8 cellular contexts compared by ENCODE assay signal in the genomic region with DNA sequence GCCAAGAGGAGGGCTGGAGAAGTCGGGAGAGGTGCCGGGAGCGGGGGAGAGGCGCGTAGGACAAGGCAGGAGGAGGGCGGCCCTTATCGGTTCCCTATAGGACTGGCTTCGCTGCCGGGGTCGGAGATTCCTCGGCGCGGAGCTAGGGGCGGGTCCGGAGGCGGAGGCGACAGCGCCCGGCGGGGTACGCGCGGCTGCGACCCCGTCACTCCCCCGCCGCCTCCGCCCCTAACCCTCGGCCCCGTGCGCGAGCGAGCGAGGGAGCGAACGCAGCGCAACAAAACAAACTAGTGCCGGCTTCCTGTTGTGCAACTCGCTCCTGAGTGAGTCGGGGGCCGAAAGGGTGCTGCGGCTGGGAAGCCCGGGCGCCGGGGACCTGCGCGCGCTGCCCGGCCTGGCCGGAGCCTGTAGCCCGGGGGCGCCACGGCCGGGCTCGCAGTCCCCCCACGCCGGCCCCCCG. TPM values are rescaled to one million over a fixed set of nuclear protein-coding genes. Genes with fewer than 3 reads are reported as not detected.
DNase-seq lines count a peak whose midpoint lies in the region; ATAC-seq, FAIRE-seq and TF ChIP-seq lines count a peak whose summit lies in the region.

No MANE protein-coding gene starts in this region.

- H3K4me3 Mint-ChIP-seq in Caco-2 (ENCODE audit: unreplicated experiment) (peak overlapping the region; percentile 84), IgD-negative memory B cell (peak overlapping the region; percentile 87 to 94 (median 90))

- H3K27me3 ChIP-seq in Caco-2 (replicated peaks; ENCODE audit: control insufficient read depth, insufficient read depth, low read length) (no peaks in the 10 kb centered on the region), WERI-Rb-1 (ENCODE audit: insufficient read depth, low read depth, severe bottlenecking) (peaks cover 45% of the 10 kb centered on the region)

- no peaks in the 10 kb centered on the region for H3K27me3 Mint-ChIP-seq in Caco-2 (ENCODE audit: insufficient read depth, unreplicated experiment)
- peaks cover 54% of the 10 kb centered on the region for H3K27me3 Mint-ChIP-seq in IgD-negative memory B cell

- no peaks in the 10 kb centered on the region for H3K9me3 ChIP-seq in Caco-2
- no peaks in the 10 kb centered on the region for H3K9me3 ChIP-seq in WERI-Rb-1 (ENCODE audit: severe bottlenecking)
- no peaks in the 10 kb centered on the region for H3K9me3 ChIP-seq in kidney (ENCODE audit: control insufficient read depth in 1 of 2, low read length in 2 of 2)

- TF ChIP-seq CTCF in Caco-2 (IDR thresholded peaks at IDR 0.05; ENCODE audit: insufficient read depth in 1 of 2, low read depth in 1 of 2, low read length in 1 of 2, severe bottlenecking in 1 of 2, unreplicated experiment in 1 of 2) (no peak), WERI-Rb-1 (IDR thresholded peaks at IDR 0.05; ENCODE audit: low read depth, low read length) (no peak), kidney (IDR thresholded peaks at IDR 0.05; ENCODE audit: borderline replicate concordance, extremely low read depth, insufficient read depth) (no peak)

- intact Hi-C loops in Caco-2 (cut with micrococcal nuclease; ENCODE audit: unreplicated experiment): loop anchor here (1.0 to 5.0 kb wide), 5 partner anchors 35 to 566 kb away; no protein-coding TSS in a partner anchor
- intact Hi-C loops in kidney (cut with DNase I): no loop called here

- H3K4me1 ChIP-seq in Caco-2: peaks cover 16% of the 10 kb centered on the region
- peaks cover 7 to 21% of the 10 kb centered on the region in 2 donors for H3K4me1 ChIP-seq in kidney (ENCODE audit: control insufficient read depth in 1 of 2, insufficient read depth in 1 of 2, low read depth in 1 of 2, low read length in 2 of 2)

- H3K9me3 Mint-ChIP-seq in Caco-2 (ENCODE audit: unreplicated experiment) (no peaks in the 10 kb centered on the region), IgD-negative memory B cell (no peaks in the 10 kb centered on the region)

- POLR2A ChIA-PET in Caco-2 (lab: Charles Lee): interaction anchor here (0.6 kb wide), 1 partner anchor 1463 kb away, joined by 5 read pairs; no protein-coding TSS in a partner anchor

- H3K9ac ChIP-seq in kidney (ENCODE audit: low read length in 2 of 2): peak overlapping the region; percentile 91 to 92

- peak; percentile 45 for ATAC-seq in GM19452 (IDR thresholded peaks at IDR 0.05; ENCODE audit: unreplicated experiment)
- no peak for ATAC-seq in HG03378 (IDR thresholded peaks at IDR 0.05; ENCODE audit: unreplicated experiment)

- BruUV-seq in Caco-2 (replicated peaks; lab: Mats Ljungman, UMichigan): no TSS peak

- H3K27ac ChIP-seq in WERI-Rb-1 (no peak overlapping the region), kidney (ENCODE audit: low read depth in 2 of 2, low read length in 2 of 2) (peak overlapping the region; percentile 93 to 95)

- DNase-seq in Caco-2 (peak; percentile 72 to 75), WERI-Rb-1 (peak; percentile 21), cerebellar cortex (ENCODE audit: low spot score) (peak; percentile 29), kidney (peak; percentile 91)
- DNase-seq in stimulated activated CD4-positive, alpha-beta T cell treated with anti-CD3 and anti-CD28 coated beads, Interleukin-12 subunit alpha, Interleukin-12 subunit beta, amount 100 ng/mL, for 48 hours (ENCODE audit: low read depth in 2 of 3, low spot score in 1 of 3): peak; percentile 14 to 24 (median 14)

- H3K4me1 Mint-ChIP-seq in Caco-2 (ENCODE audit: low read depth, unreplicated experiment): no peaks in the 10 kb centered on the region
- peaks cover 9 to 13% (median 11%) of the 10 kb centered on the region in 3 donors for H3K4me1 Mint-ChIP-seq in IgD-negative memory B cell

- no peak for FAIRE-seq in kidney (lab: Jason Lieb, UNC)

- CTCF ChIA-PET in Caco-2 (lab: Charles Lee): interaction anchor here (0.8 kb wide), 1 partner anchor 35 kb away, joined by 3 read pairs; no protein-coding TSS in a partner anchor

- peaks cover 8% of the 10 kb centered on the region for H3K36me3 Mint-ChIP-seq in Caco-2 (ENCODE audit: insufficient read depth, unreplicated experiment)
- no peaks in the 10 kb centered on the region for H3K36me3 Mint-ChIP-seq in IgD-negative memory B cell

- peak overlapping the region; percentile 66 for H3K4me3 ChIP-seq in Caco-2 (ENCODE audit: low read depth, low read length)
- peak overlapping the region; percentile 42 for H3K4me3 ChIP-seq in WERI-Rb-1 (ENCODE audit: low read depth, low read length)
- peak overlapping the region; percentile 88 to 96 for H3K4me3 ChIP-seq in kidney (ENCODE audit: low read length in 2 of 2)

- H3K27ac Mint-ChIP-seq in Caco-2 (ENCODE audit: unreplicated experiment): peak overlapping the region; percentile 69
- H3K27ac Mint-ChIP-seq in IgD-negative memory B cell: peak overlapping the region in 1 of 3 donors; percentile 59

- H3K36me3 ChIP-seq in Caco-2 (ENCODE audit: control insufficient read depth, insufficient read depth, low read length) (no peaks in the 10 kb centered on the region), WERI-Rb-1 (no peaks in the 10 kb centered on the region), kidney (ENCODE audit: control insufficient read depth in 1 of 2, insufficient read depth in 2 of 2, low read length in 2 of 2) (no peaks in the 10 kb centered on the region)

RNA-seq across cellular contexts. Expression of gene GLIS3, which starts 2.0 kb away (rescaled TPM):
- total RNA-seq in Caco-2 (2022) (6.6 and 8.0 TPM in 2 replicates), kidney (90.0 TPM)
- polyA plus RNA-seq in IgD-negative memory B cell (not detected), kidney (ENCODE audit: insufficient read depth, low read depth, low replicate concordance) (5.4 TPM)

Comparison
In these comparisons a context has a peak if more than half of its experiments do, and no peak if none do; other contexts are left out.
1. DNase-seq: peak in every context shown above with its lines; median percentile 91 in kidney; 74 in Caco-2; 29 in cerebellar cortex; 21 in WERI-Rb-1; 14 in stimulated activated CD4-positive, alpha-beta T cell treated with anti-CD3 and anti-CD28 coated beads, Interleukin-12 subunit alpha, Interleukin-12 subunit beta, amount 100 ng/mL, for 48 hours.
2. H3K4me3 ChIP-seq: peak in every context shown above with its lines; median percentile 92 in kidney; 66 in Caco-2; 42 in WERI-Rb-1.
3. RNA of gene GLIS3, which starts 2.0 kb away (total RNA-seq): 90.0 TPM in kidney (single experiment); 6.6 to 8.0 TPM in Caco-2; every median in the first group is over 10 times any median in the second.